Comparison of ENCODE assay signal across 10 cellular contexts in the genomic region with DNA sequence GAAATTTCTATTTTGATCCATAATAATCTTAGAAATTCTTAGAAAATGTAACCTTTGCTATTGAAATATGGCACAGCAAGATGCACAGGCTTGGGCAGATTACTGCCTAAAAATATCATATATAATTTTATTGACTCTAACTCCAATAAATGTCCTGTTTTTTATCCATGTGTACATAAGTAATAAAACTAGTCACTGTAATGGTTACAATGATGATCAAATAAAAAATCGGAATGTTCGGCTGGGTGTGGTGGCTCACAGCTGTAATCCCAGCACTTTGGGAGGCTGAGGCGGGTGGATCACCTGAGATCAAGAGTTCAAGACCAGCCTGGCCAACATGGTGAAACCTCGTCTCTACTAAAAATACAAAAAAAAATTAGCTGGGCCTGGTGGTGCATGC. TPM values are rescaled to one million over a fixed set of nuclear protein-coding genes. Genes with fewer than 3 reads are reported as not detected.
"Had no signal": no experiment of that assay in that cellular context is flagged by ENCODE, and none has a peak within 500 bp of the region (broad histone marks: within the 10 kb centered on the region; RNA-seq: fewer than 3 reads in every experiment).

No MANE protein-coding gene starts in this region.

RNA-seq across cellular contexts. Expression of gene FOXP2, which starts 26.3 kb away (rescaled TPM):
- total RNA-seq: activated B cell treated with CpG ODN at 0.5 μM for 24 hours; activated CD4-positive, alpha-beta memory T cell treated with anti-CD3 and anti-CD28 coated beads for 36 hours; activated CD4-positive, alpha-beta memory T cell treated with anti-CD3 and anti-CD28 coated beads, Interleukin-2, amount 10 ng/mL, durations not matched to agents 7 days and 5 days; activated CD4-positive, alpha-beta T cell treated with anti-CD3 and anti-CD28 coated beads for 36 hours; activated CD4-positive, alpha-beta T cell treated with anti-CD3 and anti-CD28 coated beads, Interleukin-2, amount 10 ng/mL, durations not matched to agents 7 days and 5 days; activated CD8-positive, alpha-beta memory T cell treated with anti-CD3 and anti-CD28 coated beads for 36 hours; activated CD8-positive, alpha-beta T cell treated with anti-CD3 and anti-CD28 coated beads for 36 hours; activated CD8-positive, alpha-beta T cell treated with anti-CD3 and anti-CD28 coated beads, Interleukin-2, amount 10 ng/mL, durations not matched to agents 7 days and 5 days; T-helper 1 cell treated with Interleukin-12 subunit alpha and Interleukin-12 subunit beta and Interleukin-4 antibody, amounts not matched to agents 30 ng/mL and 1 ng/mL, for 36 hours; T-helper 2 cell treated with Interferon-gamma antibody and Interleukin-4, amounts not matched to agents 100 ng/mL and 5 ng/mL, for 36 hours had no signal
